9 cellular contexts compared by ENCODE assay signal in genomic region chr9:135887021-135887507, GRCh38. TPM values are rescaled to one million over a fixed set of nuclear protein-coding genes. Genes with fewer than 3 reads are reported as not detected.
DNase-seq lines count a peak whose midpoint lies in the region; ATAC-seq lines count a peak whose summit lies in the region.
"Had no signal": no experiment of that assay in that cellular context is flagged by ENCODE, and none has a peak within 500 bp of the region (broad histone marks: within the 10 kb centered on the region; RNA-seq: fewer than 3 reads in every experiment).

No MANE protein-coding gene starts in this region.

- peak overlapping the region; percentile 70 for H3K4ac ChIP-seq in trophoblast cell (ENCODE audit: low read depth, low read length)

- DNase-seq in GM03348 (ENCODE audit: low spot score) = peak; percentile 22
- DNase-seq in NOMO-1 (lab: John Stamatoyannopoulos, UW; ENCODE audit: unreplicated experiment in 2 of 2) = peak; percentile 81 to 88
- DNase-seq in cerebellum (ENCODE audit: low spot score) = peak; percentile 53
- no peak for DNase-seq in trophoblast cell
- DNase-seq in ureter (ENCODE audit: low spot score) = no peak
- DNase-seq in stimulated activated CD4-positive, alpha-beta T cell treated with anti-CD3 and anti-CD28 coated beads, Interleukin-2, amount 100 ng/mL, for 24 hours = no peak
- no peak for DNase-seq in iPS-NIHi11 (ENCODE audit: low spot score)

- no peak overlapping the region for H4K8ac ChIP-seq in trophoblast cell (ENCODE audit: low read depth, low read length)

- no peak overlapping the region for H2BK12ac ChIP-seq in trophoblast cell (ENCODE audit: low read length)

- H3K4me3 ChIP-seq in trophoblast cell (ENCODE audit: low read depth, low read length) = no peak overlapping the region
- H3K4me3 ChIP-seq: SJSA1 had no signal

- no peaks in the 10 kb centered on the region for H3K27me3 ChIP-seq in trophoblast cell (ENCODE audit: insufficient read depth, low read length)
- H3K27me3 ChIP-seq: SJSA1 had no signal

- no peak overlapping the region for H2BK120ac ChIP-seq in trophoblast cell (ENCODE audit: insufficient read depth, low read length, poor library complexity)

- peak overlapping the region; percentile 21 for H2AFZ ChIP-seq in trophoblast cell (ENCODE audit: insufficient read depth, low read length, poor library complexity)

- no peaks in the 10 kb centered on the region for H3K36me3 ChIP-seq in trophoblast cell (ENCODE audit: control insufficient read depth in 1 of 2, insufficient read depth in 2 of 2, low read length in 2 of 2)
- H3K36me3 ChIP-seq: SJSA1 had no signal

- no peak overlapping the region for H4K91ac ChIP-seq in trophoblast cell (ENCODE audit: low read depth, low read length)

- H3K79me1 ChIP-seq in trophoblast cell (ENCODE audit: low read length) = no peaks in the 10 kb centered on the region

- H3K23ac ChIP-seq in trophoblast cell (ENCODE audit: low read length) = no peak overlapping the region

- no peak overlapping the region for H3K4me2 ChIP-seq in trophoblast cell (ENCODE audit: low read length)

- no peak overlapping the region for H4K12ac ChIP-seq in trophoblast cell (ENCODE audit: low read depth, low read length)

- no peak overlapping the region for H3K14ac ChIP-seq in trophoblast cell (ENCODE audit: low read length)

- ATAC-seq in GM19023 (IDR thresholded peaks at IDR 0.05; ENCODE audit: unreplicated experiment) = no peak

- peaks cover 3% of the 10 kb centered on the region for H3K9me3 ChIP-seq in trophoblast cell (ENCODE audit: insufficient read depth, low read depth, low read length)
- H3K9me3 ChIP-seq: SJSA1 had no signal

- no peak overlapping the region for H3K9ac ChIP-seq in trophoblast cell (ENCODE audit: low read length)

- H2AK5ac ChIP-seq in trophoblast cell (ENCODE audit: low read length) = no peak overlapping the region

- peaks cover 45 to 47% of the 10 kb centered on the region in 2 experiments for H3K4me1 ChIP-seq in trophoblast cell (ENCODE audit: control insufficient read depth in 1 of 2, insufficient read depth in 2 of 2, low read length in 2 of 2)

- no peak overlapping the region for H3K18ac ChIP-seq in trophoblast cell (ENCODE audit: low read length)

- no CpG with 5 or more reads among the region's 18 CpGs for WGBS in trophoblast cell (ENCODE audit: extremely low coverage, insufficient coverage, insufficient read length)

- H3K27ac ChIP-seq in trophoblast cell (ENCODE audit: low read depth, low read length) = no peak overlapping the region
- H3K27ac ChIP-seq: SJSA1 had no signal

- no peak overlapping the region for H2BK5ac ChIP-seq in trophoblast cell (ENCODE audit: low read depth, low read length, poor library complexity)

- peaks cover 27% of the 10 kb centered on the region for H3K79me2 ChIP-seq in trophoblast cell (ENCODE audit: control insufficient read depth, insufficient read depth, low read length, poor library complexity)

RNA-seq across cellular contexts. Expression of gene CAMSAP1, which starts 20.3 kb away (rescaled TPM):
- 111 TPM for total RNA-seq in cerebellum
- 19.7 and 20.9 TPM in 2 replicates for polyA plus RNA-seq in trophoblast cell (2013)
- 35.8 TPM for total RNA-seq in ureter

Comparison
In these comparisons a context has a peak if more than half of its experiments do, and no peak if none do; other contexts are left out.
1. DNase-seq: peak in GM03348 (single experiment), NOMO-1 (2 of 2) and cerebellum (single experiment); none in trophoblast cell (0 of 2), ureter (single experiment), stimulated activated CD4-positive, alpha-beta T cell treated with anti-CD3 and anti-CD28 coated beads, Interleukin-2, amount 100 ng/mL, for 24 hours (0 of 2) and iPS-NIHi11 (single experiment).